23 cellular contexts compared by ENCODE assay signal in the genomic region with DNA sequence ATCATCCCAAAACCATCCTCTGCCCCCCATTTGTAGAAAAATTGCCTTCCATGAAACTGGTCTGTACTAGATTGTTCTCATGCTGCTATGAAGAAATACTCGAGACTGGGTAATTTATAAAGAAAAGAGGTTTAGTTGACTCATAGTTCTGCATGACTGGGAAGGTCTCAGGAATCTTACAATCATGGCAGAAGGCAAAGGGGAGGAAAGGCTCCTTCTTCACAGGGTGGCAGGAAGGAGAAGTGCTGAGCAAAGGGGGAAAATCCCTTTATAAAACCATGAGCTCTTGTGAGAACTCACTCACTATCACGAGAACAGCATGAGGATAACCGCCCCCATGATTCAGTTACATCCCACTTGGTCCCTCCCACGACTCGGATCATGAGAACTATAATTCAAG.
"Had no signal": no experiment of that assay in that cellular context is flagged by ENCODE, and none has a peak within 500 bp of the region (broad histone marks: within the 10 kb centered on the region; RNA-seq: fewer than 3 reads in every experiment).

No MANE protein-coding gene starts in this region.

- DNase-seq: cortex of kidney; dorsolateral prefrontal cortex; effector memory CD4-positive, alpha-beta T cell; esophagus squamous epithelium; glutamatergic neuron; islet precursor cell; left cardiac atrium; left ventricle myocardium inferior; lower lobe of right lung; mesenchymal stem cell; midbrain; nucleus accumbens; ovary; right cardiac atrium; stimulated activated CD4-positive, alpha-beta T cell treated with anti-CD3 and anti-CD28 coated beads, Interleukin-2, amount 100 ng/mL, for 48 hours; stimulated activated naive CD8-positive, alpha-beta T cell treated with anti-CD3 and anti-CD28 coated beads, Interleukin-15, Interleukin-2, amounts not matched to agents 100 U/mL and 50 U/mL, for 24 hours; thyroid gland had no signal

- H3K27me3 ChIP-seq: esophagus squamous epithelium, gastroesophageal sphincter, neural progenitor cell, ovary, suprapubic skin, thyroid gland had no signal

- H3K9me3 ChIP-seq: esophagus squamous epithelium, gastroesophageal sphincter, left ventricle myocardium inferior, lower lobe of right lung, ovary, suprapubic skin, thyroid gland had no signal

- H3K4me2 ChIP-seq: neural progenitor cell, smooth muscle cell had no signal

- H3K4me1 ChIP-seq: esophagus squamous epithelium, gastroesophageal sphincter, lower lobe of right lung, neural progenitor cell, suprapubic skin, thyroid gland had no signal

- H2AFZ ChIP-seq: neural progenitor cell had no signal

- H3K27ac ChIP-seq: dorsolateral prefrontal cortex, epithelial cell of prostate, esophagus squamous epithelium, gastroesophageal sphincter, left ventricle myocardium inferior, lower lobe of right lung, neural progenitor cell, ovary, suprapubic skin, thyroid gland had no signal

- ATAC-seq: gastroesophageal sphincter; left cardiac atrium; lower lobe of right lung; natural killer cell treated with Interleukin-12 subunit alpha and Interleukin-12 subunit beta and Interleukin-15 and Interleukin-18, amount 100 ng/mL, for 72 hours; right cardiac atrium; stimulated activated naive CD8-positive, alpha-beta T cell treated with anti-CD3 and anti-CD28 coated beads, Interleukin-15, Interleukin-2, amounts not matched to agents 100 U/mL and 50 U/mL, for 24 hours had no signal

- H3K4me3 ChIP-seq: dorsolateral prefrontal cortex, esophagus squamous epithelium, gastroesophageal sphincter, left ventricle myocardium inferior, lower lobe of right lung, neural progenitor cell, ovary, smooth muscle cell, suprapubic skin, thyroid gland had no signal

- H3K36me3 ChIP-seq: esophagus squamous epithelium, gastroesophageal sphincter, left ventricle myocardium inferior, lower lobe of right lung, neural progenitor cell, ovary, suprapubic skin, thyroid gland had no signal

- H3K9ac ChIP-seq: neural progenitor cell had no signal
